ENCODE assay signal across 15 cellular contexts in genomic region chr4:90996813-90997212, GRCh38.
"Had no signal": no experiment of that assay in that cellular context is flagged by ENCODE, and none has a peak within 500 bp of the region (broad histone marks: within the 10 kb centered on the region; RNA-seq: fewer than 3 reads in every experiment).

No MANE protein-coding gene starts in this region.

- H3K27me3 ChIP-seq: suprapubic skin had no signal

- FAIRE-seq: islet of Langerhans had no signal

- H3K4me3 Mint-ChIP-seq: activated CD4-positive, alpha-beta T cell treated with anti-CD3 and anti-CD28 coated beads, Interleukin-2, amount 10 ng/mL, durations not matched to agents 7 days and 5 days; activated naive CD8-positive, alpha-beta T cell treated with anti-CD3 and anti-CD28 coated beads, Interleukin-2, amount 10 ng/mL, durations not matched to agents 7 days and 5 days; brain; central memory CD8-positive, alpha-beta T cell; neural crest cell had no signal

- H3K4me3 ChIP-seq: coronary artery, psoas muscle, suprapubic skin had no signal

- H3K4me1 Mint-ChIP-seq: activated CD4-positive, alpha-beta T cell treated with anti-CD3 and anti-CD28 coated beads, Interleukin-2, amount 10 ng/mL, durations not matched to agents 7 days and 5 days; activated naive CD8-positive, alpha-beta T cell treated with anti-CD3 and anti-CD28 coated beads, Interleukin-2, amount 10 ng/mL, durations not matched to agents 7 days and 5 days; brain; central memory CD8-positive, alpha-beta T cell; neural crest cell had no signal

- H3K36me3 Mint-ChIP-seq: activated naive CD8-positive, alpha-beta T cell treated with anti-CD3 and anti-CD28 coated beads, Interleukin-2, amount 10 ng/mL, durations not matched to agents 7 days and 5 days; brain had no signal

- H3K36me3 ChIP-seq: suprapubic skin had no signal

- DNase-seq: activated CD4-positive, alpha-beta T cell treated with anti-CD3 and anti-CD28 coated beads, Interleukin-2, amount 10 ng/mL, durations not matched to agents 7 days and 5 days; activated gamma-delta T cell treated with Interleukin-2 at 50 U/mL for 16 hours; activated naive CD8-positive, alpha-beta T cell treated with anti-CD3 and anti-CD28 coated beads, Interleukin-2, amount 10 ng/mL, durations not matched to agents 7 days and 5 days; psoas muscle; stimulated activated naive CD8-positive, alpha-beta T cell treated with anti-CD3 and anti-CD28 coated beads, Interleukin-15, Interleukin-2, amounts not matched to agents 100 U/mL and 50 U/mL, for 24 hours; trophoblast cell had no signal

- H3K9me3 Mint-ChIP-seq: activated CD4-positive, alpha-beta T cell treated with anti-CD3 and anti-CD28 coated beads, Interleukin-2, amount 10 ng/mL, durations not matched to agents 7 days and 5 days; activated naive CD8-positive, alpha-beta T cell treated with anti-CD3 and anti-CD28 coated beads, Interleukin-2, amount 10 ng/mL, durations not matched to agents 7 days and 5 days had no signal

- H3K27ac Mint-ChIP-seq: activated CD4-positive, alpha-beta T cell treated with anti-CD3 and anti-CD28 coated beads, Interleukin-2, amount 10 ng/mL, durations not matched to agents 7 days and 5 days; activated naive CD8-positive, alpha-beta T cell treated with anti-CD3 and anti-CD28 coated beads, Interleukin-2, amount 10 ng/mL, durations not matched to agents 7 days and 5 days; brain had no signal

- H3K27me3 Mint-ChIP-seq: activated CD4-positive, alpha-beta T cell treated with anti-CD3 and anti-CD28 coated beads, Interleukin-2, amount 10 ng/mL, durations not matched to agents 7 days and 5 days; activated naive CD8-positive, alpha-beta T cell treated with anti-CD3 and anti-CD28 coated beads, Interleukin-2, amount 10 ng/mL, durations not matched to agents 7 days and 5 days; brain; central memory CD8-positive, alpha-beta T cell had no signal

- ATAC-seq: esophagus mucosa; left lobe of liver; psoas muscle; sciatic nerve; stimulated activated naive CD8-positive, alpha-beta T cell treated with anti-CD3 and anti-CD28 coated beads, Interleukin-15, Interleukin-2, amounts not matched to agents 100 U/mL and 50 U/mL, for 24 hours had no signal
